Comparison of ENCODE assay signal across 1 cellular context in genomic region chr16:931651-932500, GRCh38.
TF ChIP-seq lines count a peak whose summit lies in the region.

No MANE protein-coding gene starts in this region.

TF ChIP-seq in neural cell, 6 proteins besides CTCF, POLR2A, EP300 and RAD21 (continued from another document):
- TF ChIP-seq REST (IDR thresholded peaks at IDR 0.05; ENCODE audit: borderline replicate concordance) = no peak
- peak; percentile 28 for TF ChIP-seq POLR2AphosphoS5 (IDR thresholded peaks at IDR 0.05)
- no peak for TF ChIP-seq MXI1 (conservative IDR thresholded peaks at IDR 0.05; ENCODE audit: poor library complexity, severe bottlenecking)
